In the genomic region with DNA sequence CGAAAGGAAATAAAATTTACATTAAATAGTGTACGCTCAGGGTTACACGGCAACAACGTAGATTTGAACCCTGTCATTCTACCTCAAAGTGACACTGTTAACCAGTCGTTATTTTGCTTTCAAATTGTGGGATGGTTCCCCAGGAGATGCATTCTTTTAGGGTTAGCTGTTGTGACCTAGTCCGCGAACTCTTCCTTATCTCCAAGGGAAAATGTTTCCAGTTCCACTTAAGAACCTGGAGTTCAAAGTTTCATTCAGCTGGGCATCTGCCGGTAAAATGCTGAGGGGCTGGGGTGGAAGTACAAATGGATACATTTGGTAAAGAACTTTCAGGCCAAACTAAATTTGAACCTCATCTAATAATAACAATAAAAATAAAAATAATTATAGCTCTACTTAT, we compare ENCODE assay signal across 14 cellular contexts.
DNase-seq lines count a peak whose midpoint lies in the region; FAIRE-seq and TF ChIP-seq lines count a peak whose summit lies in the region.
"Had no signal": no experiment of that assay in that cellular context is flagged by ENCODE, and none has a peak within 500 bp of the region (broad histone marks: within the 10 kb centered on the region; RNA-seq: fewer than 3 reads in every experiment).

No MANE protein-coding gene starts in this region.

- DNase-seq in Karpas-422, result no peak
- peak; percentile 59 for DNase-seq in RCC 7860 (ENCODE audit: low spot score)
- DNase-seq in choroid plexus epithelial cell (ENCODE audit: low read depth), result peak; percentile 17
- DNase-seq in small intestine, result peak; percentile 37
- no peak for DNase-seq in colonic mucosa
- no peak for DNase-seq in NCI-H1105 (lab: John Stamatoyannopoulos, UW)
- DNase-seq in cerebellar nuclear complex (lab: John Stamatoyannopoulos, UW), result no peak
- DNase-seq: C1 segment of cervical spinal cord; Calu3; CD4-positive, alpha-beta T cell; DMS153 had no signal

- WGBS in small intestine, 3 donors, result 29 to 55% (median 37%) methylated on average over 8 of the region's 8 CpGs

- H3K4me2 ChIP-seq in Karpas-422 (ENCODE audit: low read depth, low read length, poor library complexity, severe bottlenecking), result no peak overlapping the region

- no peaks in the 10 kb centered on the region for H3K9me3 ChIP-seq in Karpas-422 (ENCODE audit: low read length)
- H3K9me3 ChIP-seq in small intestine (ENCODE audit: control insufficient read depth, low read depth), result no peaks in the 10 kb centered on the region
- H3K9me3 ChIP-seq in colonic mucosa, result no peaks in the 10 kb centered on the region

- FAIRE-seq in RCC 7860 (lab: Jason Lieb, UNC), result no peak
- no peak for FAIRE-seq in small intestine (lab: Jason Lieb, UNC)
- FAIRE-seq: A204.1, H54, HTR-8/SVneo had no signal

- H3K4me3 ChIP-seq in Karpas-422 (ENCODE audit: low read length) (no peak overlapping the region), choroid plexus epithelial cell (ENCODE audit: low read depth, low read length) (no peak overlapping the region), small intestine (ENCODE audit: low read depth in 1 of 2, low read length in 2 of 2) (no peak overlapping the region), colonic mucosa (no peak overlapping the region)

- no peaks in the 10 kb centered on the region for H4K20me1 ChIP-seq in Karpas-422 (ENCODE audit: insufficient read depth, low read depth, low read length)

- 0 out of 2 replicates have a peak overlapping the region, but pooled peaks have one; percentile 14 for H3K27ac ChIP-seq in Karpas-422 (ENCODE audit: low read length)
- H3K27ac ChIP-seq in small intestine (ENCODE audit: low read depth in 1 of 2, low read length in 1 of 2), result no peak overlapping the region
- H3K27ac ChIP-seq in colonic mucosa, result no peak overlapping the region

- no peak overlapping the region for H2AFZ ChIP-seq in Karpas-422 (ENCODE audit: low read length)

- H3K79me2 ChIP-seq in Karpas-422 (ENCODE audit: low read length), result peaks cover 34% of the 10 kb centered on the region

- intact Hi-C loops in colonic mucosa (cut with DNase I), result loop anchor here (10.0 kb wide), 1 partner anchor 94 kb away; no protein-coding TSS in a partner anchor

- no peak for TF ChIP-seq CTCF in choroid plexus epithelial cell (conservative IDR thresholded peaks at IDR 0.05; ENCODE audit: low read depth, low read length)
- TF ChIP-seq CTCF in colonic mucosa (IDR thresholded peaks at IDR 0.05), result no peak

- H3K36me3 ChIP-seq in Karpas-422 (ENCODE audit: insufficient read depth, low read length) (peaks cover 49% of the 10 kb centered on the region), small intestine (ENCODE audit: control insufficient read depth in 2 of 2, insufficient read depth in 2 of 2, low read length in 2 of 2) (peaks cover 0 to 4% of the 10 kb centered on the region in 2 donors), colonic mucosa (no peaks in the 10 kb centered on the region)

- no peak overlapping the region for H3K9ac ChIP-seq in Karpas-422 (ENCODE audit: low read length)
- no peak overlapping the region for H3K9ac ChIP-seq in colonic mucosa (ENCODE audit: low read depth in 2 of 2, low read length in 2 of 2)

- no peaks in the 10 kb centered on the region for H3K9me2 ChIP-seq in Karpas-422 (replicated peaks; ENCODE audit: insufficient read depth, low read length)

- H3K27me3 ChIP-seq in Karpas-422 (ENCODE audit: low read length), result no peaks in the 10 kb centered on the region
- no peaks in the 10 kb centered on the region for H3K27me3 ChIP-seq in small intestine (ENCODE audit: control insufficient read depth in 2 of 2, insufficient read depth in 2 of 2, low read length in 2 of 2)
- no peaks in the 10 kb centered on the region for H3K27me3 ChIP-seq in colonic mucosa

- H3K4me1 ChIP-seq in Karpas-422 (ENCODE audit: low read length) (peaks cover 38% of the 10 kb centered on the region), small intestine (ENCODE audit: control insufficient read depth in 2 of 2, insufficient read depth in 1 of 2, low read depth in 1 of 2, low read length in 1 of 2) (peaks cover 8 to 9% of the 10 kb centered on the region in 2 donors), colonic mucosa (peaks cover 9% of the 10 kb centered on the region)

Comparison
In these comparisons a context has a peak if more than half of its experiments do, and no peak if none do; other contexts are left out.
1. DNase-seq: peak in RCC 7860 (single experiment), choroid plexus epithelial cell (single experiment) and small intestine (single experiment); none in Karpas-422 (single experiment), colonic mucosa (single experiment), NCI-H1105 (single experiment) and cerebellar nuclear complex (0 of 2).